Comparison of ENCODE assay signal across 1 cellular context in the genomic region with DNA sequence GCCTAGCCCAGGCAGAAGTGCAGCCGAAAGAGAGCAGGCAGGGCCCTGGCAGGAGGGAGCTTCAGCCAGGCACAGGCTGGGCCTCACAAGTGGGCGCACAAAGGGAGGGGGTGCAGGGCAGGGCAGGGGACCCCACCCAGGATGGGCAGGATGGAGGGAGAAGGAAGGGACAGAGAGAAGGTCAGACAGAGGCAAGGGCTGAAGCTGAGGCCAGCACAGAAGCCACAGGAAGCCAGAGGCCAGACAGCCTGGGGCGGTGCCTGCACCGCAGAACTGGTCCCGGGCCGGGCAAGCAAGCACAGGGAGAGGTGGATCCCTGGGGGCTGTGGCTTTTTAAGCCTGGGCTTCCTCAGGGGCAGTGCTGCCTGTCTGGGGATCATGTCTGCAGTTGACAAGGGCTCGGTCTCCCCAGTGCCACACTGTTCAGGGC.
A peak's percentile ranks its signal among the peaks of the same experiment; 100 is the strongest.
TF ChIP-seq lines count a peak whose summit lies in the region.

No MANE protein-coding gene starts in this region.

TF ChIP-seq in HepG2, 621 proteins besides CTCF, POLR2A, EP300 and RAD21:
- TF ChIP-seq KDM2A (CRISPR knock-in tag; IDR thresholded peaks at IDR 0.05; ENCODE audit: borderline replicate concordance, low read depth) (no peak), KMT2A (CRISPR knock-in tag; IDR thresholded peaks at IDR 0.05) (0 out of 2 replicates have a peak, but pooled peaks have one; percentile 14), ZSCAN12 (CRISPR knock-in tag; IDR thresholded peaks at IDR 0.05) (no peak), HHEX (CRISPR knock-in tag; IDR thresholded peaks at IDR 0.05) (no peak), ZSCAN21 (CRISPR knock-in tag; IDR thresholded peaks at IDR 0.05; ENCODE audit: borderline replicate concordance) (no peak), MTA3 (CRISPR knock-in tag; IDR thresholded peaks at IDR 0.05) (no peak), HNRNPLL (IDR thresholded peaks at IDR 0.05; ENCODE audit: low read depth, low read length, poor library complexity, severe bottlenecking) (no peak), IKZF4 (CRISPR knock-in tag; IDR thresholded peaks at IDR 0.05; ENCODE audit: borderline replicate concordance, low read depth, not compliant biosample characterization) (no peak), TAF1 (CRISPR knock-in tag; IDR thresholded peaks at IDR 0.05) (peak; percentile 16; the same call in 1 of the 2 replicates), GFI1 (CRISPR knock-in tag; IDR thresholded peaks at IDR 0.05; ENCODE audit: borderline replicate concordance) (no peak), NFE2L1 (CRISPR knock-in tag; IDR thresholded peaks at IDR 0.05; ENCODE audit: borderline replicate concordance) (0 out of 2 replicates have a peak, but pooled peaks have one; percentile 16), CBX1 (IDR thresholded peaks at IDR 0.05; ENCODE audit: low read depth) (no peak), DPF2 (CRISPR knock-in tag; IDR thresholded peaks at IDR 0.05; ENCODE audit: borderline replicate concordance, low read depth) (no peak), ZFX (CRISPR knock-in tag; IDR thresholded peaks at IDR 0.05; ENCODE audit: low read depth) (peak; percentile 22; the same call in 1 of the 2 replicates), ZNF264 (CRISPR knock-in tag; IDR thresholded peaks at IDR 0.05) (no peak), ZNF225 (CRISPR knock-in tag; IDR thresholded peaks at IDR 0.05) (no peak), ZNF83 (CRISPR knock-in tag; IDR thresholded peaks at IDR 0.05; ENCODE audit: borderline replicate concordance) (no peak)
- TF ChIP-seq, protein P1, sequence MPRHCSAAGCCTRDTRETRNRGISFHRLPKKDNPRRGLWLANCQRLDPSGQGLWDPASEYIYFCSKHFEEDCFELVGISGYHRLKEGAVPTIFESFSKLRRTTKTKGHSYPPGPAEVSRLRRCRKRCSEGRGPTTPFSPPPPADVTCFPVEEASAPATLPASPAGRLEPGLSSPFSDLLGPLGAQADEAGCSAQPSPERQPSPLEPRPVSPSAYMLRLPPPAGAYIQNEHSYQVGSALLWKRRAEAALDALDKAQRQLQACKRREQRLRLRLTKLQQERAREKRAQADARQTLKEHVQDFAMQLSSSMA (CRISPR knock-in tag; IDR thresholded peaks at IDR 0.05) = no peak
- TF ChIP-seq, protein P2, sequence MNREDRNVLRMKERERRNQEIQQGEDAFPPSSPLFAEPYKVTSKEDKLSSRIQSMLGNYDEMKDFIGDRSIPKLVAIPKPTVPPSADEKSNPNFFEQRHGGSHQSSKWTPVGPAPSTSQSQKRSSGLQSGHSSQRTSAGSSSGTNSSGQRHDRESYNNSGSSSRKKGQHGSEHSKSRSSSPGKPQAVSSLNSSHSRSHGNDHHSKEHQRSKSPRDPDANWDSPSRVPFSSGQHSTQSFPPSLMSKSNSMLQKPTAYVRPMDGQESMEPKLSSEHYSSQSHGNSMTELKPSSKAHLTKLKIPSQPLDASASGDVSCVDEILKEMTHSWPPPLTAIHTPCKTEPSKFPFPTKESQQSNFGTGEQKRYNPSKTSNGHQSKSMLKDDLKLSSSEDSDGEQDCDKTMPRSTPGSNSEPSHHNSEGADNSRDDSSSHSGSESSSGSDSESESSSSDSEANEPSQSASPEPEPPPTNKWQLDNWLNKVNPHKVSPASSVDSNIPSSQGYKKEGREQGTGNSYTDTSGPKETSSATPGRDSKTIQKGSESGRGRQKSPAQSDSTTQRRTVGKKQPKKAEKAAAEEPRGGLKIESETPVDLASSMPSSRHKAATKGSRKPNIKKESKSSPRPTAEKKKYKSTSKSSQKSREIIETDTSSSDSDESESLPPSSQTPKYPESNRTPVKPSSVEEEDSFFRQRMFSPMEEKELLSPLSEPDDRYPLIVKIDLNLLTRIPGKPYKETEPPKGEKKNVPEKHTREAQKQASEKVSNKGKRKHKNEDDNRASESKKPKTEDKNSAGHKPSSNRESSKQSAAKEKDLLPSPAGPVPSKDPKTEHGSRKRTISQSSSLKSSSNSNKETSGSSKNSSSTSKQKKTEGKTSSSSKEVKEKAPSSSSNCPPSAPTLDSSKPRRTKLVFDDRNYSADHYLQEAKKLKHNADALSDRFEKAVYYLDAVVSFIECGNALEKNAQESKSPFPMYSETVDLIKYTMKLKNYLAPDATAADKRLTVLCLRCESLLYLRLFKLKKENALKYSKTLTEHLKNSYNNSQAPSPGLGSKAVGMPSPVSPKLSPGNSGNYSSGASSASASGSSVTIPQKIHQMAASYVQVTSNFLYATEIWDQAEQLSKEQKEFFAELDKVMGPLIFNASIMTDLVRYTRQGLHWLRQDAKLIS (CRISPR knock-in tag; IDR thresholded peaks at IDR 0.05) = no peak
- TF ChIP-seq, protein P3, sequence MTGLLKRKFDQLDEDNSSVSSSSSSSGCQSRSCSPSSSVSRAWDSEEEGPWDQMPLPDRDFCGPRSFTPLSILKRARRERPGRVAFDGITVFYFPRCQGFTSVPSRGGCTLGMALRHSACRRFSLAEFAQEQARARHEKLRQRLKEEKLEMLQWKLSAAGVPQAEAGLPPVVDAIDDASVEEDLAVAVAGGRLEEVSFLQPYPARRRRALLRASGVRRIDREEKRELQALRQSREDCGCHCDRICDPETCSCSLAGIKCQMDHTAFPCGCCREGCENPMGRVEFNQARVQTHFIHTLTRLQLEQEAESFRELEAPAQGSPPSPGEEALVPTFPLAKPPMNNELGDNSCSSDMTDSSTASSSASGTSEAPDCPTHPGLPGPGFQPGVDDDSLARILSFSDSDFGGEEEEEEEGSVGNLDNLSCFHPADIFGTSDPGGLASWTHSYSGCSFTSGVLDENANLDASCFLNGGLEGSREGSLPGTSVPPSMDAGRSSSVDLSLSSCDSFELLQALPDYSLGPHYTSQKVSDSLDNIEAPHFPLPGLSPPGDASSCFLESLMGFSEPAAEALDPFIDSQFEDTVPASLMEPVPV (CRISPR knock-in tag; IDR thresholded peaks at IDR 0.05) = no peak
